ENCODE assay signal across 8 cellular contexts in genomic region chr7:29635067-29636008, GRCh38.
DNase-seq lines count a peak whose midpoint lies in the region; ATAC-seq, FAIRE-seq and TF ChIP-seq lines count a peak whose summit lies in the region.
"Not testable (repeated sequence)": the region's sequence is repeated elsewhere in the genome, so short reads cannot be mapped to it uniquely, and the experiment has no call there.

No MANE protein-coding gene starts in this region.

- not testable (repeated sequence) for H3K4me3 ChIP-seq in HCT116 (replicated peaks in 1 of 2; ENCODE audit: low read depth in 1 of 2, low read length in 2 of 2); tibial nerve

- peak; percentile 59 for TF ChIP-seq CTCF in D721Med (IDR thresholded peaks at IDR 0.05; ENCODE audit: insufficient read depth, missing control alignments)
- peak; percentile 51 to 71 (median 58); a peak in 4 of 6 replicates for TF ChIP-seq CTCF in HCT116 (IDR thresholded peaks at IDR 0.05 in 2 of 3, conservative IDR thresholded peaks at IDR 0.05 in 1 of 3; ENCODE audit: borderline replicate concordance in 1 of 3, insufficient read depth in 1 of 3, low read depth in 2 of 3, low read length in 2 of 3)
- peak; percentile 61 to 75 for TF ChIP-seq CTCF in brain (conservative IDR thresholded peaks at IDR 0.05)
- TF ChIP-seq CTCF in mesothelial cell of epicardium (IDR thresholded peaks at IDR 0.05; ENCODE audit: unreplicated experiment), result peak; percentile 19
- peak; percentile 13 to 56 (median 40) for TF ChIP-seq CTCF in tibial nerve (IDR thresholded peaks at IDR 0.05)

- H3K4me1 Mint-ChIP-seq in brain, result not testable (repeated sequence)
- H3K4me1 Mint-ChIP-seq in mesothelial cell of epicardium, result peaks cover 11% of the 10 kb centered on the region

- H3K4me1 ChIP-seq in HCT116 (ENCODE audit: control insufficient read depth in 1 of 2, insufficient read depth in 2 of 2, low read length in 2 of 2); tibial nerve: not testable (repeated sequence)

- not testable (repeated sequence) for H4K20me1 ChIP-seq in HCT116 (ENCODE audit: insufficient read depth)

- not testable (repeated sequence) for TF ChIP-seq POLR2A in HCT116 (IDR thresholded peaks at IDR 0.05; ENCODE audit: borderline replicate concordance, extremely low read depth, insufficient read depth, insufficient read length); tibial nerve (IDR thresholded peaks at IDR 0.05)

- CTCF ChIA-PET in HCT116 (lab: Charles Lee), result interaction anchor here (0.9 to 2.5 kb wide), 9 partner anchors 12 to 438 kb away, joined by 3 to 8 read pairs (median 3); no protein-coding TSS in a partner anchor

- not testable (repeated sequence) for H3K27me3 ChIP-seq in HCT116 (ENCODE audit: insufficient read depth, low read length); tibial nerve

- not testable (repeated sequence) for H3K9me3 Mint-ChIP-seq in brain, mesothelial cell of epicardium

- intact Hi-C loops in HCT116 (cut with micrococcal nuclease), result loop anchor here (2.0 kb wide), 1 partner anchor 285 kb away; no protein-coding TSS in a partner anchor

- POLR2A ChIA-PET in HCT116 (lab: Charles Lee), result not testable (repeated sequence)

- TF ChIP-seq RAD21 in HCT116 (IDR thresholded peaks at IDR 0.05; ENCODE audit: low read depth), result peak; percentile 70

- not testable (repeated sequence) for H3K27ac ChIP-seq in HCT116 (ENCODE audit: low read depth, low read length); tibial nerve

- H2AFZ ChIP-seq in HCT116 (ENCODE audit: low read depth, low read length, poor library complexity, severe bottlenecking), result not testable (repeated sequence)

- not testable (repeated sequence) for DNase-seq in D721Med (ENCODE audit: insufficient read length, low spot score); mesothelial cell of epicardium (ENCODE audit: low spot score in 2 of 2, unreplicated experiment in 2 of 2); tibial nerve (ENCODE audit: low spot score in 2 of 2)
- peak; percentile 15 for DNase-seq in HCT116 (ENCODE audit: low read depth, low spot score)
- DNase-seq in NCI-H2029 treated with DMSO at 0.1 percent for 48 hours (lab: John Stamatoyannopoulos, UW), result peak; percentile 4
- peak; percentile 59 for DNase-seq in RPMI7951 (ENCODE audit: low read depth)
- peak in 1 of 2 donors; percentile 17 for DNase-seq in frontal cortex (ENCODE audit: low spot score in 2 of 2)

- not testable (repeated sequence) for H3K4me2 ChIP-seq in HCT116 (ENCODE audit: low read length)

- not testable (repeated sequence) for H3K79me2 ChIP-seq in HCT116 (ENCODE audit: insufficient read depth, low read length)

- not testable (repeated sequence) for H3K9me2 ChIP-seq in HCT116 (ENCODE audit: insufficient read depth)

- RAD21 ChIA-PET in HCT116 (lab: Charles Lee; ENCODE audit: low non-redundant PET in 1 of 2, low total read pairs in 2 of 2, uncharacterized antibody in 2 of 2, unreplicated experiment in 2 of 2), result not testable (repeated sequence)

- BruUV-seq in HCT116 (replicated peaks; lab: Mats Ljungman, UMichigan), result not testable (repeated sequence)

- WGBS in tibial nerve, 2 donors, result 23 to 25% methylated on average over 5 of the region's 5 CpGs

- H3K36me3 ChIP-seq in HCT116 (ENCODE audit: control insufficient read depth in 1 of 2, insufficient read depth in 2 of 2, low read length in 2 of 2); tibial nerve: not testable (repeated sequence)

- not testable (repeated sequence) for H3K9me3 ChIP-seq in HCT116 (ENCODE audit: control insufficient read depth in 1 of 2, insufficient read depth in 1 of 2, low read depth in 1 of 2, low read length in 2 of 2); tibial nerve

- not testable (repeated sequence) for H3K27me3 Mint-ChIP-seq in brain; mesothelial cell of epicardium (ENCODE audit: low read depth)

- FAIRE-seq in D721Med (lab: Jason Lieb, UNC), result peak; percentile 44
- peak; percentile 94 for FAIRE-seq in frontal cortex (lab: Jason Lieb, UNC)

- H3K9ac ChIP-seq in HCT116 (ENCODE audit: low read length), result not testable (repeated sequence)

- not testable (repeated sequence) for H3K27ac Mint-ChIP-seq in brain
- H3K27ac Mint-ChIP-seq in mesothelial cell of epicardium, result peak overlapping the region; percentile 74

- ATAC-seq in HCT116, result peak; percentile 87

- not testable (repeated sequence) for TF ChIP-seq EP300 in tibial nerve (IDR thresholded peaks at IDR 0.05)

- not testable (repeated sequence) for H3K4me3 Mint-ChIP-seq in brain, mesothelial cell of epicardium

- H3K36me3 Mint-ChIP-seq in brain, mesothelial cell of epicardium: not testable (repeated sequence)
